Comparison of ENCODE assay signal across 8 cellular contexts in genomic region chr15:38455096-38455495, GRCh38. TPM values are rescaled to one million over a fixed set of nuclear protein-coding genes. Genes with fewer than 3 reads are reported as not detected.
DNase-seq lines count a peak whose midpoint lies in the region; ATAC-seq and TF ChIP-seq lines count a peak whose summit lies in the region.

No MANE protein-coding gene starts in this region.

- no peaks in the 10 kb centered on the region for H3K27me3 Mint-ChIP-seq in activated naive CD8-positive, alpha-beta T cell treated with anti-CD3 and anti-CD28 coated beads for 36 hours

- H3F3A ChIP-seq in GM23248 (ENCODE audit: insufficient read depth) = no peaks in the 10 kb centered on the region

- H3K4me3 ChIP-seq in GM23248 (peak overlapping the region; percentile 88), lower leg skin (ENCODE audit: low read depth, poor library complexity, severe bottlenecking) (peak overlapping the region; percentile 96), uterus (peak overlapping the region; percentile 64 to 96)

- peak overlapping the region; percentile 95 for H3K4me3 Mint-ChIP-seq in activated naive CD8-positive, alpha-beta T cell treated with anti-CD3 and anti-CD28 coated beads for 36 hours

- no peak for ATAC-seq in HG03135 (IDR thresholded peaks at IDR 0.05; ENCODE audit: unreplicated experiment)

- intact Hi-C loops in lower leg skin (cut with DNase I; ENCODE audit: low total_unique reads) = no loop called here
- intact Hi-C loops in uterus (cut with DNase I; ENCODE audit: low total_unique reads) = no loop called here

- no peaks in the 10 kb centered on the region for H3K9me2 ChIP-seq in GM23248 (ENCODE audit: insufficient read depth)

- 4 to 7% methylated on average over 4 of the region's 4 CpGs for WGBS in GM23248 (ENCODE audit: low coverage in 1 of 2, low lambda C conversion rate in 2 of 2, missing lambda C conversion rate in 2 of 2), 2 experiments
- WGBS in lower leg skin, 2 donors = 3 to 6% methylated on average over 4 of the region's 4 CpGs

- H3K27ac ChIP-seq in 22Rv1 (peak overlapping the region; percentile 69; the same call in 1 of the 2 replicates), GM23248 (peak overlapping the region; percentile 77), uterus (peak overlapping the region in 1 of 2 donors; percentile 91)

- no peaks in the 10 kb centered on the region for H3K9me3 ChIP-seq in GM23248 (ENCODE audit: low read depth)
- no peaks in the 10 kb centered on the region for H3K9me3 ChIP-seq in uterus

- no peaks in the 10 kb centered on the region for H3K36me3 ChIP-seq in GM23248 (ENCODE audit: low read depth)
- no peaks in the 10 kb centered on the region for H3K36me3 ChIP-seq in uterus

- H4K20me1 ChIP-seq in GM23248 (ENCODE audit: insufficient read depth) = no peaks in the 10 kb centered on the region

- H3K27me3 ChIP-seq in GM23248 (replicated peaks; ENCODE audit: insufficient read depth) = no peaks in the 10 kb centered on the region
- H3K27me3 ChIP-seq in uterus = no peaks in the 10 kb centered on the region

- H3K9ac ChIP-seq in GM23248 = peak overlapping the region; percentile 94

- CTCF ChIA-PET in HEK293T (lab: Yijun Ruan, JAX) = interaction anchor here (1.4 to 1.7 kb wide), 2 partner anchors 14 to 245 kb away, joined by 4 to 8 read pairs; no protein-coding TSS in a partner anchor

- H3K27ac Mint-ChIP-seq in activated naive CD8-positive, alpha-beta T cell treated with anti-CD3 and anti-CD28 coated beads for 36 hours = peak overlapping the region; percentile 92

- H3K4me1 Mint-ChIP-seq in activated naive CD8-positive, alpha-beta T cell treated with anti-CD3 and anti-CD28 coated beads for 36 hours = peaks cover 35% of the 10 kb centered on the region

- in situ Hi-C loops in GM23248 (cut with MboI) = no loop called here

- DNase-seq in GM23248 = peak; percentile 57
- DNase-seq in activated naive CD8-positive, alpha-beta T cell treated with anti-CD3 and anti-CD28 coated beads for 36 hours = no peak
- DNase-seq in lower leg skin (ENCODE audit: low spot score in 2 of 2) = no peak
- DNase-seq in uterus = no peak
- DNase-seq in HEK293T (ENCODE audit: extremely low spot score) = no peak
- no peak for DNase-seq in DMS79 treated with DMSO at 0.1 percent for 48 hours (lab: John Stamatoyannopoulos, UW)

- TF ChIP-seq POLR2A in lower leg skin (IDR thresholded peaks at IDR 0.05) (no peak), uterus (IDR thresholded peaks at IDR 0.05) (no peak)

- peak overlapping the region; percentile 99 for H2AFZ ChIP-seq in GM23248

- H3K79me2 ChIP-seq in GM23248 (ENCODE audit: insufficient read depth) = peaks cover 57% of the 10 kb centered on the region

- POLR2A ChIA-PET in HEK293T (lab: Yijun Ruan, JAX) = interaction anchor here (1.2 to 1.6 kb wide), 2 partner anchors 14 to 245 kb away, joined by 4 to 15 read pairs; no protein-coding TSS in a partner anchor

- TF ChIP-seq CTCF in 22Rv1 (IDR thresholded peaks at IDR 0.05) (no peak), lower leg skin (IDR thresholded peaks at IDR 0.05) (no peak), uterus (IDR thresholded peaks at IDR 0.05) (no peak)

- H3K4me1 ChIP-seq in GM23248 (ENCODE audit: insufficient read depth) (peaks cover 13% of the 10 kb centered on the region), uterus (no peaks in the 10 kb centered on the region)

- H3K9me3 Mint-ChIP-seq in activated naive CD8-positive, alpha-beta T cell treated with anti-CD3 and anti-CD28 coated beads for 36 hours = no peaks in the 10 kb centered on the region

- peak overlapping the region; percentile 88 for H3K4me2 ChIP-seq in GM23248 (ENCODE audit: unreplicated experiment)

- peaks cover 12% of the 10 kb centered on the region for H3K36me3 Mint-ChIP-seq in activated naive CD8-positive, alpha-beta T cell treated with anti-CD3 and anti-CD28 coated beads for 36 hours

TF ChIP-seq in HEK293T, 16 proteins besides CTCF, POLR2A, EP300 and RAD21:
- no peak for TF ChIP-seq PKNOX1 (IDR thresholded peaks at IDR 0.05)
- TF ChIP-seq ZNF384 (IDR thresholded peaks at IDR 0.05) = no peak
- TF ChIP-seq NFRKB (IDR thresholded peaks at IDR 0.05) = no peak
- TF ChIP-seq BHLHE40 (IDR thresholded peaks at IDR 0.05; ENCODE audit: borderline replicate concordance) = no peak
- no peak for TF ChIP-seq HDGF (IDR thresholded peaks at IDR 0.05; ENCODE audit: borderline replicate concordance)
- no peak for TF ChIP-seq SUZ12 (IDR thresholded peaks at IDR 0.05)
- TF ChIP-seq L3MBTL2 (conservative IDR thresholded peaks at IDR 0.05) = no peak
- TF ChIP-seq TARDBP (IDR thresholded peaks at IDR 0.05) = no peak
- no peak for TF ChIP-seq FOXM1 (IDR thresholded peaks at IDR 0.05; ENCODE audit: borderline replicate concordance)
- TF ChIP-seq FOXA1 (IDR thresholded peaks at IDR 0.05) = no peak
- no peak for TF ChIP-seq ELF4 (IDR thresholded peaks at IDR 0.05)
- no peak for TF ChIP-seq SP1 (IDR thresholded peaks at IDR 0.05)
- TF ChIP-seq FOXK2 (IDR thresholded peaks at IDR 0.05) = no peak
- TF ChIP-seq LEF1 (IDR thresholded peaks at IDR 0.05; ENCODE audit: borderline replicate concordance) = no peak
- no peak for TF ChIP-seq ARNT (IDR thresholded peaks at IDR 0.05)

RNA-seq across cellular contexts. Expression of gene FAM98B, which starts 1.2 kb away (rescaled TPM):
- total RNA-seq in GM23248 (2014; rRNA removed; shearing (Covaris generic)) = 4.2 and 4.7 TPM in 2 replicates
- polyA plus RNA-seq in GM23248 (2016; fragmentation: Nextera tagmentation; extraction: Ambion mirVana) = 1.7 and 1.8 TPM in 2 replicates
- 10 to 100 TPM; 54.9 to 59.3 TPM for total RNA-seq in activated naive CD8-positive, alpha-beta T cell treated with anti-CD3 and anti-CD28 coated beads for 36 hours
- total RNA-seq in lower leg skin = 10 to 100 TPM in 2 of 4 donors, 1 to 10 TPM in 2; 4.8 to 14.4 (median 9.7) TPM
- total RNA-seq in uterus = 10 to 100 TPM in 3 of 4 donors, 1 to 10 TPM in 1; 7.4 to 46.0 (median 33.2) TPM
